ENCODE assay signal across 1 cellular context in the genomic region with DNA sequence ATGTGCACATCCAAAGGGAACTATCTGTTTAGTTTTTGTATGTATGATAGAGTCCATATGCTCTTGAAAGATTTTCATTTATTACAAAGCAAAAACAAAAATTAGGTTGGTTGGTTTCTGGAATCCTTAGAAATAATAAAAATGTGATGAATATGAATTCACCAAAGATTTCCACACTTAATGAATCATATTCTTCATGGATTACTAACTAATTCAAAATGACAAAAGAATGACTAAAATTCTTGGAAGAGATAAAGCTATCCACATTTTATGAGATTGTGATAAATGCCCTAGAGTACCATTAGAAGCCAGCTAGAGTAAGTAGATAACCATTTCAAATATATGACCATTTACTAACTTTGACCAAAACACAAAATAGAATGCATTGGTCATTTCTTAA.
TF ChIP-seq lines count a peak whose summit lies in the region.

No MANE protein-coding gene starts in this region.

TF ChIP-seq in HepG2, 621 proteins besides CTCF, POLR2A, EP300 and RAD21 (continued from another document):
- TF ChIP-seq, protein P1, sequence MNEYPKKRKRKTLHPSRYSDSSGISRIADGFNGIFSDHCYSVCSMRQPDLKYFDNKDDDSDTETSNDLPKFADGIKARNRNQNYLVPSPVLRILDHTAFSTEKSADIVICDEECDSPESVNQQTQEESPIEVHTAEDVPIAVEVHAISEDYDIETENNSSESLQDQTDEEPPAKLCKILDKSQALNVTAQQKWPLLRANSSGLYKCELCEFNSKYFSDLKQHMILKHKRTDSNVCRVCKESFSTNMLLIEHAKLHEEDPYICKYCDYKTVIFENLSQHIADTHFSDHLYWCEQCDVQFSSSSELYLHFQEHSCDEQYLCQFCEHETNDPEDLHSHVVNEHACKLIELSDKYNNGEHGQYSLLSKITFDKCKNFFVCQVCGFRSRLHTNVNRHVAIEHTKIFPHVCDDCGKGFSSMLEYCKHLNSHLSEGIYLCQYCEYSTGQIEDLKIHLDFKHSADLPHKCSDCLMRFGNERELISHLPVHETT (CRISPR knock-in tag; conservative IDR thresholded peaks at IDR 0.05) = no peak
- TF ChIP-seq ZNF563 (CRISPR knock-in tag; IDR thresholded peaks at IDR 0.05) = no peak
- no peak for TF ChIP-seq ZNF614 (CRISPR knock-in tag; IDR thresholded peaks at IDR 0.05; ENCODE audit: borderline replicate concordance)
- TF ChIP-seq, protein P2, sequence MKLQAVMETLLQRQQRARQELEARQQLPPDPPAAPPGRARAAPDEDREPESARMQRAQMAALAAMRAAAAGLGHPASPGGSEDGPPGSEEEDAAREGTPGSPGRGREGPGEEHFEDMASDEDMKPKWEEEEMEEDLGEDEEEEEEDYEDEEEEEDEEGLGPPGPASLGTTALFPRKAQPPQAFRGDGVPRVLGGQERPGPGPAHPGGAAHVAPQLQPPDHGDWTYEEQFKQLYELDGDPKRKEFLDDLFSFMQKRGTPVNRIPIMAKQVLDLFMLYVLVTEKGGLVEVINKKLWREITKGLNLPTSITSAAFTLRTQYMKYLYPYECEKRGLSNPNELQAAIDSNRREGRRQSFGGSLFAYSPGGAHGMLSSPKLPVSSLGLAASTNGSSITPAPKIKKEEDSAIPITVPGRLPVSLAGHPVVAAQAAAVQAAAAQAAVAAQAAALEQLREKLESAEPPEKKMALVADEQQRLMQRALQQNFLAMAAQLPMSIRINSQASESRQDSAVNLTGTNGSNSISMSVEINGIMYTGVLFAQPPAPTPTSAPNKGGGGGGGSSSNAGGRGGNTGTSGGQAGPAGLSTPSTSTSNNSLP (IDR thresholded peaks at IDR 0.05; ENCODE audit: low read depth, low read length) = no peak
- TF ChIP-seq NCOA5 (CRISPR knock-in tag; IDR thresholded peaks at IDR 0.05) = no peak
- TF ChIP-seq, protein P3, sequence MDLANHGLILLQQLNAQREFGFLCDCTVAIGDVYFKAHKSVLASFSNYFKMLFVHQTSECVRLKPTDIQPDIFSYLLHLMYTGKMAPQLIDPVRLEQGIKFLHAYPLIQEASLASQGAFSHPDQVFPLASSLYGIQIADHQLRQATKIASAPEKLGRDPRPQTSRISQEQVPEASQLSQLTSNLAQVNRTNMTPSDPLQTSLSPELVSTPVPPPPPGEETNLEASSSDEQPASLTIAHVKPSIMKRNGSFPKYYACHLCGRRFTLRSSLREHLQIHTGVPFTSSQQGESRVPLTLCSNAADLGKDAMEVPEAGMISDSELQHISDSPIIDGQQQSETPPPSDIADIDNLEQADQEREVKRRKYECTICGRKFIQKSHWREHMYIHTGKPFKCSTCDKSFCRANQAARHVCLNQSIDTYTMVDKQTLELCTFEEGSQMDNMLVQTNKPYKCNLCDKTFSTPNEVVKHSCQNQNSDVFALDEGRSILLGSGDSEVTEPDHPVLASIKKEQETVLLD (CRISPR knock-in tag; IDR thresholded peaks at IDR 0.05; ENCODE audit: low read depth) = no peak
- TF ChIP-seq NONO (IDR thresholded peaks at IDR 0.05) = no peak
- no peak for TF ChIP-seq NONO (CRISPR knock-in tag; conservative IDR thresholded peaks at IDR 0.05)
- no peak for TF ChIP-seq EED (CRISPR knock-in tag; IDR thresholded peaks at IDR 0.05)
- TF ChIP-seq, protein P4, sequence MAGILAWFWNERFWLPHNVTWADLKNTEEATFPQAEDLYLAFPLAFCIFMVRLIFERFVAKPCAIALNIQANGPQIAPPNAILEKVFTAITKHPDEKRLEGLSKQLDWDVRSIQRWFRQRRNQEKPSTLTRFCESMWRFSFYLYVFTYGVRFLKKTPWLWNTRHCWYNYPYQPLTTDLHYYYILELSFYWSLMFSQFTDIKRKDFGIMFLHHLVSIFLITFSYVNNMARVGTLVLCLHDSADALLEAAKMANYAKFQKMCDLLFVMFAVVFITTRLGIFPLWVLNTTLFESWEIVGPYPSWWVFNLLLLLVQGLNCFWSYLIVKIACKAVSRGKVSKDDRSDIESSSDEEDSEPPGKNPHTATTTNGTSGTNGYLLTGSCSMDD (CRISPR knock-in tag; IDR thresholded peaks at IDR 0.05) = no peak
- no peak for TF ChIP-seq ZNF180 (CRISPR knock-in tag; IDR thresholded peaks at IDR 0.05; ENCODE audit: borderline replicate concordance, low read depth)
